1 cellular context compared by ENCODE assay signal in genomic region chr9:129442791-129443511, GRCh38.
TF ChIP-seq lines count a peak whose summit lies in the region.

No MANE protein-coding gene starts in this region.

TF ChIP-seq in HepG2, 621 proteins besides CTCF, POLR2A, EP300 and RAD21 (continued from another document and continues in another):
- no peak; the same call in 1 of the 2 replicates for TF ChIP-seq HMGXB3 (CRISPR knock-in tag; IDR thresholded peaks at IDR 0.05; ENCODE audit: borderline replicate concordance)
- TF ChIP-seq ZNF891 (CRISPR knock-in tag; IDR thresholded peaks at IDR 0.05), result no peak
- TF ChIP-seq NFATC3 (CRISPR knock-in tag; IDR thresholded peaks at IDR 0.05), result no peak
- no peak for TF ChIP-seq ARNT2 (CRISPR knock-in tag; IDR thresholded peaks at IDR 0.05; ENCODE audit: low read depth)
- TF ChIP-seq ETS1 (CRISPR knock-in tag; IDR thresholded peaks at IDR 0.05), result no peak
- TF ChIP-seq ZSCAN20 (CRISPR knock-in tag; IDR thresholded peaks at IDR 0.05; ENCODE audit: borderline replicate concordance), result no peak
- no peak; the same call in 1 of the 2 replicates for TF ChIP-seq ZMAT3 (CRISPR knock-in tag; conservative IDR thresholded peaks at IDR 0.05)
- TF ChIP-seq ELF3 (CRISPR knock-in tag; IDR thresholded peaks at IDR 0.05), result no peak
- TF ChIP-seq CHD2 (IDR thresholded peaks at IDR 0.05; ENCODE audit: low read depth, low read length), result no peak
- no peak for TF ChIP-seq CC2D1A (CRISPR knock-in tag; IDR thresholded peaks at IDR 0.05)
- TF ChIP-seq MED1 (CRISPR knock-in tag; IDR thresholded peaks at IDR 0.05), result peak; percentile 58
- TF ChIP-seq FOSL2 (CRISPR knock-in tag; IDR thresholded peaks at IDR 0.05), result no peak; the same call in 1 of the 2 replicates
- TF ChIP-seq SNAPC2 (CRISPR knock-in tag; IDR thresholded peaks at IDR 0.05), result no peak
- TF ChIP-seq CAMTA2 (CRISPR knock-in tag; IDR thresholded peaks at IDR 0.05; ENCODE audit: borderline replicate concordance), result no peak
- no peak for TF ChIP-seq ATF7 (IDR thresholded peaks at IDR 0.05)
- no peak for TF ChIP-seq ATF7 (CRISPR knock-in tag; IDR thresholded peaks at IDR 0.05)
- TF ChIP-seq ZNF772 (CRISPR knock-in tag; IDR thresholded peaks at IDR 0.05), result no peak
- no peak for TF ChIP-seq ZNF597 (CRISPR knock-in tag; IDR thresholded peaks at IDR 0.05)
- no peak for TF ChIP-seq EEA1 (CRISPR knock-in tag; IDR thresholded peaks at IDR 0.05; ENCODE audit: borderline replicate concordance)
- no peak for TF ChIP-seq ZNF513 (CRISPR knock-in tag; conservative IDR thresholded peaks at IDR 0.05)
- peak; percentile 74 for TF ChIP-seq HDAC1 (CRISPR knock-in tag; IDR thresholded peaks at IDR 0.05)
- TF ChIP-seq REST (IDR thresholded peaks at IDR 0.05; ENCODE audit: borderline replicate concordance in 1 of 2, low read depth in 1 of 2, low read length in 2 of 2), result 0 out of 4 replicates have a peak, but pooled peaks of 1 of the 2 experiments have one; percentile 17
- peak; percentile 84 for TF ChIP-seq MAX (IDR thresholded peaks at IDR 0.05)
- no peak for TF ChIP-seq XBP1 (CRISPR knock-in tag; IDR thresholded peaks at IDR 0.05)
- no peak for TF ChIP-seq KLF9 (CRISPR knock-in tag; IDR thresholded peaks at IDR 0.05; ENCODE audit: low read depth)
- TF ChIP-seq ZNF180 (CRISPR knock-in tag; IDR thresholded peaks at IDR 0.05; ENCODE audit: borderline replicate concordance, low read depth), result no peak
- TF ChIP-seq ZBTB33 (CRISPR knock-in tag; IDR thresholded peaks at IDR 0.05), result no peak; the same call in 1 of the 2 replicates
- no peak for TF ChIP-seq GZF1 (CRISPR knock-in tag; IDR thresholded peaks at IDR 0.05)
- TF ChIP-seq SP1 (IDR thresholded peaks at IDR 0.05), result no peak
- no peak for TF ChIP-seq SP1 (CRISPR knock-in tag; IDR thresholded peaks at IDR 0.05)
- TF ChIP-seq ZNF761 (CRISPR knock-in tag; conservative IDR thresholded peaks at IDR 0.05), result 0 out of 2 replicates have a peak, but pooled peaks have one; percentile 62
- no peak for TF ChIP-seq CREB1 (IDR thresholded peaks at IDR 0.05)
- no peak for TF ChIP-seq CREB1 (CRISPR knock-in tag; IDR thresholded peaks at IDR 0.05)
- TF ChIP-seq ZFP41 (CRISPR knock-in tag; IDR thresholded peaks at IDR 0.05; ENCODE audit: borderline replicate concordance), result no peak
- TF ChIP-seq SOX6 (IDR thresholded peaks at IDR 0.05), result no peak
- TF ChIP-seq SOX6 (CRISPR knock-in tag; IDR thresholded peaks at IDR 0.05), result peak; percentile 72
- TF ChIP-seq HOXA9 (CRISPR knock-in tag; IDR thresholded peaks at IDR 0.05; ENCODE audit: borderline replicate concordance), result no peak
- TF ChIP-seq ZNF24 (IDR thresholded peaks at IDR 0.05), result no peak
- TF ChIP-seq SALL1 (CRISPR knock-in tag; IDR thresholded peaks at IDR 0.05), result peak; percentile 82
- no peak for TF ChIP-seq ZNF235 (CRISPR knock-in tag; IDR thresholded peaks at IDR 0.05; ENCODE audit: borderline replicate concordance)
- no peak for TF ChIP-seq AKNA (CRISPR knock-in tag; IDR thresholded peaks at IDR 0.05; ENCODE audit: borderline replicate concordance)
- TF ChIP-seq ZNF160 (CRISPR knock-in tag; IDR thresholded peaks at IDR 0.05), result no peak; the same call in 1 of the 2 replicates
- no peak; the same call in 1 of the 2 replicates for TF ChIP-seq ZNF724P (CRISPR knock-in tag; IDR thresholded peaks at IDR 0.05; ENCODE audit: borderline replicate concordance)
- no peak for TF ChIP-seq PLRG1 (conservative IDR thresholded peaks at IDR 0.05)
- no peak for TF ChIP-seq MED13 (CRISPR knock-in tag; IDR thresholded peaks at IDR 0.05)
- no peak for TF ChIP-seq AGO1 (IDR thresholded peaks at IDR 0.05; ENCODE audit: low read depth, low read length, poor library complexity, severe bottlenecking)
- TF ChIP-seq ZNF333 (CRISPR knock-in tag; IDR thresholded peaks at IDR 0.05; ENCODE audit: borderline replicate concordance), result no peak
- no peak for TF ChIP-seq ATAD3A (CRISPR knock-in tag; IDR thresholded peaks at IDR 0.05)
- no peak for TF ChIP-seq FOXP1 (IDR thresholded peaks at IDR 0.05)
- no peak for TF ChIP-seq FOXP1 (CRISPR knock-in tag; IDR thresholded peaks at IDR 0.05)
- no peak for TF ChIP-seq ZNF138 (CRISPR knock-in tag; IDR thresholded peaks at IDR 0.05; ENCODE audit: low read depth)
- TF ChIP-seq HDAC6 (IDR thresholded peaks at IDR 0.05; ENCODE audit: low read depth, low read length), result no peak
- TF ChIP-seq FOXJ3 (CRISPR knock-in tag; IDR thresholded peaks at IDR 0.05; ENCODE audit: borderline replicate concordance), result no peak
- TF ChIP-seq ZFYVE20 (CRISPR knock-in tag; IDR thresholded peaks at IDR 0.05; ENCODE audit: borderline replicate concordance, low read depth), result no peak
